ENCODE assay signal across 16 cellular contexts in the genomic region with DNA sequence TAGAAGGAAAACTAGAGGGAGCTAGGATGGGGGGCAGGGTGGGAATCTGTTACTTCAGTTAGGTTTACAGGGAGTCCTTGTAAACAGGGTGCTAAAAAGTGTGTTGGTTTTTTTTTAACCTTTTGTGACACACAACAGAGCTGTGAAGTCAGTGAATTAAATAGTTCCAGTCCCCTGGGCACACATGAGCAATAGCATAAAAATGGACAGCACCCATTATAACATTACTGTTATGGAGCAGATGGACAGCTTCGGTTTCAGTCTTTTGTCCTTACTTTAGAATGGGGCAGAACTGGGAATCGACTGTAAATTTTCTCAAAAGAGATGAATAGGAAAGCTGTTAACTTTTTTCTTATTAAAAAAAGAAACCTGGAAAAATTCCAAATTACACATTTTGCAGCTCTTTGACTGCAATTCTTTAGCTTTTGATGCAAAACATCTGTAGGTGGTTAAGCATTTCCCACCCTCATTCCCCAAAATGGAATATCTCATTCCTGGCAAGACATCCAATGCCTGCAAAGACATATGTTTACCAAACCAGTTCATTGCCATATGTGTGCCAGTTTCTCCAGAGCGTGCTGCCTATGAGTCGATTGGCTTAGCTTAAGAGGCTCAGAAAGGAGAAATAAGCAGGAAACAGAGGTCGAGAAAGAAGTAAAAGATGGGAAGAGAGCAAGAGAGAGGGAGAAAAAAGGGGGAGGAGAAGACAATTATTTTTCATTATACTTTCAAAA.
DNase-seq lines count a peak whose midpoint lies in the region; ATAC-seq and TF ChIP-seq lines count a peak whose summit lies in the region.
"Had no signal": no experiment of that assay in that cellular context is flagged by ENCODE, and none has a peak within 500 bp of the region (broad histone marks: within the 10 kb centered on the region; RNA-seq: fewer than 3 reads in every experiment).

No MANE protein-coding gene starts in this region.

- no peaks in the 10 kb centered on the region for H3K36me3 Mint-ChIP-seq in CD8-positive, alpha-beta memory T cell
- H3K36me3 Mint-ChIP-seq: immature natural killer cell had no signal

- POLR2A ChIA-PET in HEK293 (lab: Yijun Ruan, JAX) = no interaction called here
- POLR2A ChIA-PET in CD8-positive, alpha-beta memory T cell (lab: Charles Lee) = no interaction called here

- no peak for ATAC-seq in HG02588 (IDR thresholded peaks at IDR 0.05; ENCODE audit: unreplicated experiment)

- H3K4me1 Mint-ChIP-seq in CD8-positive, alpha-beta memory T cell = no peaks in the 10 kb centered on the region
- H3K4me1 Mint-ChIP-seq: immature natural killer cell had no signal

- H3K9me3 Mint-ChIP-seq in CD8-positive, alpha-beta memory T cell = no peaks in the 10 kb centered on the region
- H3K9me3 Mint-ChIP-seq: immature natural killer cell had no signal

- 0 out of 2 replicates have a peak, but pooled peaks cover 5% of the 10 kb centered on the region for H3K4me1 ChIP-seq in HEK293 (ENCODE audit: control insufficient read depth, insufficient read depth, low read length)
- no peaks in the 10 kb centered on the region for H3K4me1 ChIP-seq in CD8-positive, alpha-beta memory T cell (ENCODE audit: insufficient read depth, low read length)
- H3K4me1 ChIP-seq: ascending aorta had no signal

- CTCF ChIA-PET in HEK293 (lab: Yijun Ruan, JAX) = interaction anchor here (0.7 kb wide), 1 partner anchor 26 kb away, joined by 3 read pairs; no protein-coding TSS in a partner anchor
- CTCF ChIA-PET in CD8-positive, alpha-beta memory T cell (lab: Charles Lee) = no interaction called here

- H3K27me3 ChIP-seq in CD8-positive, alpha-beta memory T cell (ENCODE audit: insufficient read depth, low read length, poor library complexity, severe bottlenecking) = no peaks in the 10 kb centered on the region
- H3K27me3 ChIP-seq: ascending aorta had no signal

- no peak overlapping the region for H3K27ac ChIP-seq in HEK293 (ENCODE audit: extremely low read depth, low read depth, low read length)
- H3K27ac ChIP-seq in CD8-positive, alpha-beta memory T cell (ENCODE audit: low read depth, low read length) = no peak overlapping the region
- H3K27ac ChIP-seq: ascending aorta, thoracic aorta had no signal

- no peak overlapping the region for H3K4me3 ChIP-seq in HEK293 (ENCODE audit: low read depth, low read length)
- H3K4me3 ChIP-seq in CD8-positive, alpha-beta memory T cell (ENCODE audit: low read length) = no peak overlapping the region
- H3K4me3 ChIP-seq: ascending aorta, thoracic aorta had no signal

- H3K9me3 ChIP-seq in HEK293 (ENCODE audit: control insufficient read depth, insufficient read depth, low read depth, low read length) = no peaks in the 10 kb centered on the region
- no peaks in the 10 kb centered on the region for H3K9me3 ChIP-seq in CD8-positive, alpha-beta memory T cell (ENCODE audit: low read length)
- H3K9me3 ChIP-seq: ascending aorta, thoracic aorta had no signal

- H3K36me3 ChIP-seq in HEK293 (ENCODE audit: control insufficient read depth in 2 of 2, insufficient read depth in 1 of 2, low read length in 2 of 2) = no peaks in the 10 kb centered on the region
- no peaks in the 10 kb centered on the region for H3K36me3 ChIP-seq in CD8-positive, alpha-beta memory T cell (ENCODE audit: insufficient read depth, low read length)
- H3K36me3 ChIP-seq: ascending aorta, thoracic aorta had no signal

- H3K27ac Mint-ChIP-seq in CD8-positive, alpha-beta memory T cell = no peak overlapping the region
- H3K27ac Mint-ChIP-seq: immature natural killer cell had no signal

- DNase-seq in NCI-H446 (lab: John Stamatoyannopoulos, UW) (peak; percentile 85 to 95), cerebellar cortex (ENCODE audit: low spot score) (peak; percentile 92), renal cortical epithelial cell (ENCODE audit: low read depth) (peak; percentile 4), NCI-H2029 (lab: John Stamatoyannopoulos, UW) (no peak), A172 (ENCODE audit: low spot score) (no peak)
- no peak for DNase-seq in CD8-positive, alpha-beta memory T cell
- DNase-seq: activated naive CD4-positive, alpha-beta T cell treated with anti-CD3 and anti-CD28 coated beads, Interleukin-2, amount 50 U/mL, for 16 hours; activated T-cell treated with anti-CD3 and anti-CD28 coated beads, Interleukin-2, amount 50 U/mL, for 48 hours; DND-41; immature natural killer cell; NCI-H1417 treated with DMSO at 0.1 percent for 48 hours; Right ventricle myocardium superior had no signal

- peaks cover 0 to 24% of the 10 kb centered on the region in 2 donors for H3K27me3 Mint-ChIP-seq in CD8-positive, alpha-beta memory T cell

- TF ChIP-seq CTCF in HEK293 (tag by site-specific recombination; IDR thresholded peaks at IDR 0.05) = no peak

- H3K4me3 Mint-ChIP-seq in CD8-positive, alpha-beta memory T cell = no peak overlapping the region
- H3K4me3 Mint-ChIP-seq: immature natural killer cell had no signal

TF ChIP-seq in HEK293, 187 proteins besides CTCF, POLR2A, EP300 and RAD21 (continues in another document):
- TF ChIP-seq GLIS2 (tag by site-specific recombination; IDR thresholded peaks at IDR 0.05) = no peak
- TF ChIP-seq, protein P1, sequence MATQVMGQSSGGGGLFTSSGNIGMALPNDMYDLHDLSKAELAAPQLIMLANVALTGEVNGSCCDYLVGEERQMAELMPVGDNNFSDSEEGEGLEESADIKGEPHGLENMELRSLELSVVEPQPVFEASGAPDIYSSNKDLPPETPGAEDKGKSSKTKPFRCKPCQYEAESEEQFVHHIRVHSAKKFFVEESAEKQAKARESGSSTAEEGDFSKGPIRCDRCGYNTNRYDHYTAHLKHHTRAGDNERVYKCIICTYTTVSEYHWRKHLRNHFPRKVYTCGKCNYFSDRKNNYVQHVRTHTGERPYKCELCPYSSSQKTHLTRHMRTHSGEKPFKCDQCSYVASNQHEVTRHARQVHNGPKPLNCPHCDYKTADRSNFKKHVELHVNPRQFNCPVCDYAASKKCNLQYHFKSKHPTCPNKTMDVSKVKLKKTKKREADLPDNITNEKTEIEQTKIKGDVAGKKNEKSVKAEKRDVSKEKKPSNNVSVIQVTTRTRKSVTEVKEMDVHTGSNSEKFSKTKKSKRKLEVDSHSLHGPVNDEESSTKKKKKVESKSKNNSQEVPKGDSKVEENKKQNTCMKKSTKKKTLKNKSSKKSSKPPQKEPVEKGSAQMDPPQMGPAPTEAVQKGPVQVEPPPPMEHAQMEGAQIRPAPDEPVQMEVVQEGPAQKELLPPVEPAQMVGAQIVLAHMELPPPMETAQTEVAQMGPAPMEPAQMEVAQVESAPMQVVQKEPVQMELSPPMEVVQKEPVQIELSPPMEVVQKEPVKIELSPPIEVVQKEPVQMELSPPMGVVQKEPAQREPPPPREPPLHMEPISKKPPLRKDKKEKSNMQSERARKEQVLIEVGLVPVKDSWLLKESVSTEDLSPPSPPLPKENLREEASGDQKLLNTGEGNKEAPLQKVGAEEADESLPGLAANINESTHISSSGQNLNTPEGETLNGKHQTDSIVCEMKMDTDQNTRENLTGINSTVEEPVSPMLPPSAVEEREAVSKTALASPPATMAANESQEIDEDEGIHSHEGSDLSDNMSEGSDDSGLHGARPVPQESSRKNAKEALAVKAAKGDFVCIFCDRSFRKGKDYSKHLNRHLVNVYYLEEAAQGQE (tag by site-specific recombination; IDR thresholded peaks at IDR 0.05) = peak; percentile 37; the same call in 1 of the 2 replicates
- TF ChIP-seq MEIS1 (CRISPR knock-in tag; IDR thresholded peaks at IDR 0.05; ENCODE audit: borderline replicate concordance) = no peak
- no peak for TF ChIP-seq KLF16 (tag by site-specific recombination; IDR thresholded peaks at IDR 0.05)
- TF ChIP-seq, protein P2, sequence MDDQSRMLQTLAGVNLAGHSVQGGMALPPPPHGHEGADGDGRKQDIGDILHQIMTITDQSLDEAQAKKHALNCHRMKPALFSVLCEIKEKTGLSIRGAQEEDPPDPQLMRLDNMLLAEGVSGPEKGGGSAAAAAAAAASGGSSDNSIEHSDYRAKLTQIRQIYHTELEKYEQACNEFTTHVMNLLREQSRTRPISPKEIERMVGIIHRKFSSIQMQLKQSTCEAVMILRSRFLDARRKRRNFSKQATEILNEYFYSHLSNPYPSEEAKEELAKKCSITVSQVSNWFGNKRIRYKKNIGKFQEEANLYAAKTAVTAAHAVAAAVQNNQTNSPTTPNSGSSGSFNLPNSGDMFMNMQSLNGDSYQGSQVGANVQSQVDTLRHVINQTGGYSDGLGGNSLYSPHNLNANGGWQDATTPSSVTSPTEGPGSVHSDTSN (CRISPR knock-in tag; IDR thresholded peaks at IDR 0.05) = no peak
- no peak for TF ChIP-seq ZBTB21 (tag by site-specific recombination; IDR thresholded peaks at IDR 0.05)
- TF ChIP-seq KLF10 (tag by site-specific recombination; IDR thresholded peaks at IDR 0.05) = no peak
- no peak for TF ChIP-seq GFI1B (tag by site-specific recombination; IDR thresholded peaks at IDR 0.05)
- TF ChIP-seq ZNF133 (tag by site-specific recombination; IDR thresholded peaks at IDR 0.05) = no peak
- TF ChIP-seq, protein P3, sequence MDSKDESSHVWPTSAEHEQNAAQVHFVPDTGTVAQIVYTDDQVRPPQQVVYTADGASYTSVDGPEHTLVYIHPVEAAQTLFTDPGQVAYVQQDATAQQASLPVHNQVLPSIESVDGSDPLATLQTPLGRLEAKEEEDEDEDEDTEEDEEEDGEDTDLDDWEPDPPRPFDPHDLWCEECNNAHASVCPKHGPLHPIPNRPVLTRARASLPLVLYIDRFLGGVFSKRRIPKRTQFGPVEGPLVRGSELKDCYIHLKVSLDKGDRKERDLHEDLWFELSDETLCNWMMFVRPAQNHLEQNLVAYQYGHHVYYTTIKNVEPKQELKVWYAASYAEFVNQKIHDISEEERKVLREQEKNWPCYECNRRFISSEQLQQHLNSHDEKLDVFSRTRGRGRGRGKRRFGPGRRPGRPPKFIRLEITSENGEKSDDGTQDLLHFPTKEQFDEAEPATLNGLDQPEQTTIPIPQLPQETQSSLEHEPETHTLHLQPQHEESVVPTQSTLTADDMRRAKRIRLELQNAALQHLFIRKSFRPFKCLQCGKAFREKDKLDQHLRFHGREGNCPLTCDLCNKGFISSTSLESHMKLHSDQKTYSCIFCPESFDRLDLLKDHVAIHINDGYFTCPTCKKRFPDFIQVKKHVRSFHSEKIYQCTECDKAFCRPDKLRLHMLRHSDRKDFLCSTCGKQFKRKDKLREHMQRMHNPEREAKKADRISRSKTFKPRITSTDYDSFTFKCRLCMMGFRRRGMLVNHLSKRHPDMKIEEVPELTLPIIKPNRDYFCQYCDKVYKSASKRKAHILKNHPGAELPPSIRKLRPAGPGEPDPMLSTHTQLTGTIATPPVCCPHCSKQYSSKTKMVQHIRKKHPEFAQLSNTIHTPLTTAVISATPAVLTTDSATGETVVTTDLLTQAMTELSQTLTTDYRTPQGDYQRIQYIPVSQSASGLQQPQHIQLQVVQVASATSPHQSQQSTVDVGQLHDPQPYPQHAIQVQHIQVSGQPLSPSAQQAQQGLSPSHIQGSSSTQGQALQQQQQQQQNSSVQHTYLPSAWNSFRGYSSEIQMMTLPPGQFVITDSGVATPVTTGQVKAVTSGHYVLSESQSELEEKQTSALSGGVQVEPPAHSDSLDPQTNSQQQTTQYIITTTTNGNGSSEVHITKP (tag by site-specific recombination; IDR thresholded peaks at IDR 0.05) = peak; percentile 57; the same call in 1 of the 2 replicates
- TF ChIP-seq OVOL3 (tag by site-specific recombination; IDR thresholded peaks at IDR 0.05) = no peak
- TF ChIP-seq ZNF621 (tag by site-specific recombination; IDR thresholded peaks at IDR 0.05) = no peak

Comparison
In these comparisons a context has a peak if more than half of its experiments do, and no peak if none do; other contexts are left out.
1. DNase-seq: peak in NCI-H446 (2 of 2), cerebellar cortex (single experiment) and renal cortical epithelial cell (single experiment); none in NCI-H2029 (single experiment), CD8-positive, alpha-beta memory T cell (0 of 5) and A172 (single experiment).